Comparison of ENCODE assay signal across 29 cellular contexts in the genomic region with DNA sequence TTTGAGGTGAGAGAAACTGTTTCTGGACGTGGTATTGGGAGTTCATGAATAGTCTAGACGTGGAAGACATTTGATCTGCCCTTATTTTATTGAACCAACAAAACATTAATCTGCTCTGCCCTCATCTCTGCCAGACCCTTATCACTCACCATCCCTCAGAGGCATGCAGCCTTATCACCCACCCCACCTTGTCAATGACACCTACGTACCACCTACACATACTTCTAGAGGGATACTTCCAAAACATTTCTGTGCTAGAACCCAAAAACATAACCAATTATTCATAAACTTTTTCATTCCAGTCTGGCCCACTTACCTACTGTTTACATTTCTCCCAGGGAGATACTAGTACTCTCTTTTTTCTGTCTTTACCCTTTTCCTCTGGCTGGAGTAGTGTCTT.
"Had no signal": no experiment of that assay in that cellular context is flagged by ENCODE, and none has a peak within 500 bp of the region (broad histone marks: within the 10 kb centered on the region; RNA-seq: fewer than 3 reads in every experiment).

No MANE protein-coding gene starts in this region.

- H3K4me3 Mint-ChIP-seq: dendritic cell treated with granulocyte-macrophage colony-stimulating factor and Interleukin-4, amounts not matched to agents 40 ng/mL and 50 ng/mL, for 4 days; effector memory CD8-positive, alpha-beta T cell; endodermal cell had no signal

- FAIRE-seq: endometrium, endothelial cell of umbilical vein, frontal cortex had no signal

- ATAC-seq: effector memory CD8-positive, alpha-beta T cell; esophagus mucosa; foreskin keratinocyte; gastrocnemius medialis; gastroesophageal sphincter; heart left ventricle; heart right ventricle had no signal

- H3K27ac ChIP-seq: colonic mucosa, coronary artery, dorsolateral prefrontal cortex, epithelial cell of prostate, esophagus muscularis mucosa, esophagus squamous epithelium, foreskin keratinocyte, gastrocnemius medialis, gastroesophageal sphincter, heart left ventricle, heart right ventricle, hepatocyte had no signal

- DNase-seq: colonic mucosa; cortex of kidney; dermis blood vessel endothelial cell; dorsolateral prefrontal cortex; effector CD4-positive, alpha-beta T cell; effector CD8-positive, alpha-beta T cell; effector memory CD4-positive, alpha-beta T cell; effector memory CD8-positive, alpha-beta T cell; endodermal cell; erythroblast; esophagus squamous epithelium; foreskin fibroblast; foreskin keratinocyte; foreskin melanocyte; gastrocnemius medialis; glutamatergic neuron; head of caudate nucleus; heart left ventricle; heart right ventricle had no signal

- H3K27ac Mint-ChIP-seq: dendritic cell treated with granulocyte-macrophage colony-stimulating factor and Interleukin-4, amounts not matched to agents 40 ng/mL and 50 ng/mL, for 4 days; effector memory CD8-positive, alpha-beta T cell; endodermal cell had no signal

- H3K36me3 ChIP-seq: colonic mucosa, esophagus muscularis mucosa, esophagus squamous epithelium, gastrocnemius medialis, gastroesophageal sphincter, heart left ventricle, heart right ventricle had no signal

- H3K4me3 ChIP-seq: colonic mucosa, coronary artery, dorsolateral prefrontal cortex, esophagus muscularis mucosa, esophagus squamous epithelium, gastrocnemius medialis, gastroesophageal sphincter, heart left ventricle, heart right ventricle, hepatocyte had no signal

- H3K27me3 ChIP-seq: colonic mucosa, esophagus muscularis mucosa, esophagus squamous epithelium, foreskin keratinocyte, gastrocnemius medialis, gastroesophageal sphincter, heart left ventricle, hepatocyte had no signal

- H3K9me3 Mint-ChIP-seq: dendritic cell treated with granulocyte-macrophage colony-stimulating factor and Interleukin-4, amounts not matched to agents 40 ng/mL and 50 ng/mL, for 4 days; effector memory CD8-positive, alpha-beta T cell had no signal

- H3K9me3 ChIP-seq: colonic mucosa, esophagus muscularis mucosa, esophagus squamous epithelium, gastrocnemius medialis, gastroesophageal sphincter, heart left ventricle, heart right ventricle had no signal

- H3K27me3 Mint-ChIP-seq: dendritic cell treated with granulocyte-macrophage colony-stimulating factor and Interleukin-4, amounts not matched to agents 40 ng/mL and 50 ng/mL, for 4 days; effector memory CD8-positive, alpha-beta T cell had no signal

- H3K4me2 ChIP-seq: hepatocyte had no signal

- H3K4me1 ChIP-seq: colonic mucosa, esophagus muscularis mucosa, esophagus squamous epithelium, foreskin keratinocyte, gastrocnemius medialis, gastroesophageal sphincter, heart right ventricle had no signal
